In genomic region chr15:89774492-89774891, GRCh38 we compare ENCODE assay signal across 22 cellular contexts. TPM values are rescaled to one million over a fixed set of nuclear protein-coding genes. Genes with fewer than 3 reads are reported as not detected.
DNase-seq lines count a peak whose midpoint lies in the region; ATAC-seq, FAIRE-seq and TF ChIP-seq lines count a peak whose summit lies in the region.
"Had no signal": no experiment of that assay in that cellular context is flagged by ENCODE, and none has a peak within 500 bp of the region (broad histone marks: within the 10 kb centered on the region; RNA-seq: fewer than 3 reads in every experiment).

No MANE protein-coding gene starts in this region.

- no peak overlapping the region for H3K9ac ChIP-seq in trophoblast cell (ENCODE audit: low read length)

- no peaks in the 10 kb centered on the region for H3K79me2 ChIP-seq in trophoblast cell (ENCODE audit: control insufficient read depth, insufficient read depth, low read length, poor library complexity)

- TF ChIP-seq RAD21 in A549 (conservative IDR thresholded peaks at IDR 0.05 in 1 of 2, IDR thresholded peaks at IDR 0.05 in 1 of 2), result no peak

- no peak overlapping the region for H4K12ac ChIP-seq in trophoblast cell (ENCODE audit: low read depth, low read length)

- TF ChIP-seq EP300 in A549 (IDR thresholded peaks at IDR 0.05), result no peak

- H2BK5ac ChIP-seq in trophoblast cell (ENCODE audit: low read depth, low read length, poor library complexity), result no peak overlapping the region

- H3K4ac ChIP-seq in trophoblast cell (ENCODE audit: low read depth, low read length), result no peak overlapping the region

- POLR2A ChIA-PET in A549 (lab: Yijun Ruan, JAX), result interaction anchor here (1.1 to 1.7 kb wide), 2 partner anchors 13 to 100 kb away, joined by 3 to 5 read pairs; no protein-coding TSS in a partner anchor

- peaks cover 17% of the 10 kb centered on the region for H3K4me1 ChIP-seq in A549
- H3K4me1 ChIP-seq in trophoblast cell (ENCODE audit: control insufficient read depth in 1 of 2, insufficient read depth in 2 of 2, low read length in 2 of 2), result peaks cover 6 to 12% of the 10 kb centered on the region in 2 experiments

- H3K18ac ChIP-seq in trophoblast cell (ENCODE audit: low read length), result no peak overlapping the region

- no peak overlapping the region for H3K4me2 ChIP-seq in A549
- H3K4me2 ChIP-seq in trophoblast cell (ENCODE audit: low read length), result no peak overlapping the region
- H3K4me2 ChIP-seq: PC-9 had no signal

- H3K14ac ChIP-seq in trophoblast cell (ENCODE audit: low read length), result no peak overlapping the region

- no peak overlapping the region for H4K91ac ChIP-seq in trophoblast cell (ENCODE audit: low read depth, low read length)

- TF ChIP-seq CTCF in A549 (IDR thresholded peaks at IDR 0.05) (no peak), GM10266 (IDR thresholded peaks at IDR 0.05; ENCODE audit: control insufficient read depth, insufficient read depth, low read depth, missing control alignments) (no peak)

- WGBS in A549 (ENCODE audit: missing lambda C conversion rate), result 92% methylated on average over 5 of the region's 5 CpGs
- no CpG with 5 or more reads among the region's 5 CpGs for WGBS in trophoblast cell (ENCODE audit: extremely low coverage, insufficient coverage, insufficient read length)

- no peaks in the 10 kb centered on the region for H3K27me3 ChIP-seq in trophoblast cell (ENCODE audit: insufficient read depth, low read length)
- H3K27me3 ChIP-seq: SJSA1 had no signal

- in situ Hi-C loops in SK-MEL-5 (cut with HindIII; ENCODE audit: low pct_unique_long_range_greater_than_20kb, low sequenced_read_pairs), result loop anchor here (25.0 kb wide), 1 partner anchor 88 kb away; no protein-coding TSS in a partner anchor

- no peak for TF ChIP-seq POLR2A in A549 (IDR thresholded peaks at IDR 0.05; ENCODE audit: low read length)

- no peak overlapping the region for H2BK12ac ChIP-seq in trophoblast cell (ENCODE audit: low read length)

- H3K36me3 ChIP-seq in trophoblast cell (ENCODE audit: control insufficient read depth in 1 of 2, insufficient read depth in 2 of 2, low read length in 2 of 2), result no peaks in the 10 kb centered on the region
- H3K36me3 ChIP-seq: SJSA1 had no signal

- ATAC-seq in A549 (no peak), HG03159 (IDR thresholded peaks at IDR 0.05; ENCODE audit: unreplicated experiment) (no peak)

- no peak overlapping the region for H2AK5ac ChIP-seq in trophoblast cell (ENCODE audit: low read length)

- peak; percentile 18 for FAIRE-seq in A549 (lab: Jason Lieb, UNC)
- FAIRE-seq: D721Med had no signal

- no peak overlapping the region for H3K23ac ChIP-seq in trophoblast cell (ENCODE audit: low read length)

- peaks cover 7% of the 10 kb centered on the region for H3K79me1 ChIP-seq in trophoblast cell (ENCODE audit: low read length)

- no peaks in the 10 kb centered on the region for H3K9me3 ChIP-seq in A549
- H3K9me3 ChIP-seq in trophoblast cell (ENCODE audit: insufficient read depth, low read depth, low read length), result no peaks in the 10 kb centered on the region
- H3K9me3 ChIP-seq: SJSA1 had no signal

- no peak overlapping the region for H4K8ac ChIP-seq in trophoblast cell (ENCODE audit: low read depth, low read length)

- DNase-seq in A549 (ENCODE audit: low read depth in 1 of 2, low spot score in 1 of 2) (no peak), SK-MEL-5 (ENCODE audit: low read depth, low spot score) (peak; percentile 81), epithelial cell of prostate (ENCODE audit: low read depth, low spot score) (peak; percentile 77), trophoblast cell (peak in 1 of 2 donors; percentile 19), GM10266 (ENCODE audit: extremely low spot score) (no peak), hippocampal formation (lab: John Stamatoyannopoulos, UW) (no peak)
- DNase-seq in activated CD4-positive, alpha-beta T cell treated with anti-CD3 and anti-CD28 coated beads, Interleukin-2, amount 50 U/mL, for 1 hour, result no peak
- DNase-seq: CD8-positive, alpha-beta memory T cell; EL; GF-D8; NCI-H187; NCI-H2107; NCI-H446 treated with DMSO at 0.1 percent for 48 hours; NCI-H69; PC-9 had no signal

- CTCF ChIA-PET in A549 (lab: Yijun Ruan, JAX), result interaction anchor here (0.9 to 12.4 kb wide), 7 partner anchors 10 to 114 kb away, joined by 3 to 222 read pairs (median 8); partner anchors contain the start of gene MESP1

- H2BK120ac ChIP-seq in trophoblast cell (ENCODE audit: insufficient read depth, low read length, poor library complexity), result peak overlapping the region; percentile 27

- H3K4me3 ChIP-seq in A549 (no peak overlapping the region), trophoblast cell (ENCODE audit: low read depth, low read length) (no peak overlapping the region)
- H3K4me3 ChIP-seq: PC-9, SJSA1 had no signal

- H2AFZ ChIP-seq in trophoblast cell (ENCODE audit: insufficient read depth, low read length, poor library complexity), result no peak overlapping the region
- H2AFZ ChIP-seq: PC-9 had no signal

- H3K27ac ChIP-seq in A549, result no peak overlapping the region
- H3K27ac ChIP-seq in epithelial cell of prostate, result peak overlapping the region; percentile 61
- H3K27ac ChIP-seq in trophoblast cell (ENCODE audit: low read depth, low read length), result no peak overlapping the region
- H3K27ac ChIP-seq: C4-2B, PC-9, SJSA1 had no signal

TF ChIP-seq in A549, 52 proteins besides CTCF, POLR2A, EP300 and RAD21:
- TF ChIP-seq, protein P1, sequence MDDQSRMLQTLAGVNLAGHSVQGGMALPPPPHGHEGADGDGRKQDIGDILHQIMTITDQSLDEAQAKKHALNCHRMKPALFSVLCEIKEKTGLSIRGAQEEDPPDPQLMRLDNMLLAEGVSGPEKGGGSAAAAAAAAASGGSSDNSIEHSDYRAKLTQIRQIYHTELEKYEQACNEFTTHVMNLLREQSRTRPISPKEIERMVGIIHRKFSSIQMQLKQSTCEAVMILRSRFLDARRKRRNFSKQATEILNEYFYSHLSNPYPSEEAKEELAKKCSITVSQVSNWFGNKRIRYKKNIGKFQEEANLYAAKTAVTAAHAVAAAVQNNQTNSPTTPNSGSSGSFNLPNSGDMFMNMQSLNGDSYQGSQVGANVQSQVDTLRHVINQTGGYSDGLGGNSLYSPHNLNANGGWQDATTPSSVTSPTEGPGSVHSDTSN (IDR thresholded peaks at IDR 0.05), result no peak
- TF ChIP-seq CHD4 (IDR thresholded peaks at IDR 0.05; ENCODE audit: borderline replicate concordance), result no peak
- no peak for TF ChIP-seq NFE2L2 (conservative IDR thresholded peaks at IDR 0.05; ENCODE audit: low read length)
- TF ChIP-seq MAFK (IDR thresholded peaks at IDR 0.05; ENCODE audit: partially characterized antibody), result no peak
- no peak for TF ChIP-seq HOXA7 (CRISPR knock-in tag; IDR thresholded peaks at IDR 0.05)
- TF ChIP-seq PHF8 (IDR thresholded peaks at IDR 0.05; ENCODE audit: borderline replicate concordance, low read depth), result no peak
- no peak for TF ChIP-seq POLR2AphosphoS2 (conservative IDR thresholded peaks at IDR 0.05; ENCODE audit: low read length)
- no peak for TF ChIP-seq TFCP2L1 (CRISPR knock-in tag; IDR thresholded peaks at IDR 0.05)
- TF ChIP-seq MYC (IDR thresholded peaks at IDR 0.05; ENCODE audit: borderline replicate concordance, low read length), result no peak

RNA-seq across cellular contexts. Expression of gene MESP2, which starts 1.6 kb away (rescaled TPM):
- polyA plus RNA-seq in A549 (2011; rRNA removed), result 0.22 and 0.24 TPM in 2 replicates
- polyA plus RNA-seq in A549 (2012; cell fraction: cytosol; rRNA removed), result 0.18 and 0.29 TPM in 2 replicates
- polyA plus RNA-seq in A549 (2012; cell fraction: nucleus; rRNA removed), result 0.16 and 0.54 TPM in 2 replicates
- polyA plus RNA-seq in A549 (2017; fragmentation: RNase III; extraction: RNeasy Plus Mini Kit Qiagen cat#74134 plus additional on column Dnase treatment), result 0.50 to 0.57 TPM (median 0.53 TPM) in 3 replicates
- not detected in 2 replicates for polyA minus RNA-seq in A549 (2011; rRNA and poly(A)+ RNA removed)
- total RNA-seq in SK-MEL-5 (2014; rRNA removed; shearing (Covaris generic)), result 0.13 and 0.27 TPM in 2 replicates
- 0.10 and 0.35 TPM in 2 replicates for polyA plus RNA-seq in SK-MEL-5 (2015; cell fraction: cytosol; rRNA removed)
- not detected in 2 replicates for polyA plus RNA-seq in SK-MEL-5 (2015; cell fraction: nucleus; rRNA removed)
- 0.10 and 0.22 TPM in 2 replicates for polyA plus RNA-seq in trophoblast cell (2013)
- total RNA-seq: A172; CD8-positive, alpha-beta memory T cell; H4; SJSA1 had no signal
- polyA plus RNA-seq: CD8-positive, alpha-beta memory T cell; IgD-negative memory B cell had no signal

RNA-seq across cellular contexts. Expression of gene MESP1, which starts 23.4 kb away (rescaled TPM):
- 1.2 and 1.7 TPM in 2 replicates for polyA plus RNA-seq in A549 (2011; rRNA removed)
- polyA plus RNA-seq in A549 (2012; cell fraction: cytosol; rRNA removed), result 4.9 and 5.6 TPM in 2 replicates
- polyA plus RNA-seq in A549 (2012; cell fraction: nucleus; rRNA removed), result 3.3 and 4.5 TPM in 2 replicates
- polyA plus RNA-seq in A549 (2017; fragmentation: RNase III; extraction: RNeasy Plus Mini Kit Qiagen cat#74134 plus additional on column Dnase treatment), result 2.3 to 2.8 TPM (median 2.7 TPM) in 3 replicates
- 0.29 and 0.88 TPM in 2 replicates for polyA minus RNA-seq in A549 (2011; rRNA and poly(A)+ RNA removed)
- total RNA-seq in SK-MEL-5 (2014; rRNA removed; shearing (Covaris generic)), result 0.74 and 0.88 TPM in 2 replicates
- polyA plus RNA-seq in SK-MEL-5 (2015; cell fraction: cytosol; rRNA removed), result 0.69 and 0.70 TPM in 2 replicates
- not detected in 2 replicates for polyA plus RNA-seq in SK-MEL-5 (2015; cell fraction: nucleus; rRNA removed)
- polyA plus RNA-seq in trophoblast cell (2013), result 0.04 and 0.10 TPM in 2 replicates
- total RNA-seq: H4 had no signal

RNA-seq across cellular contexts. Expression of gene ANPEP, which starts 40.2 kb away (rescaled TPM):
- 3.8 and 5.3 TPM in 2 replicates for polyA plus RNA-seq in A549 (2011; rRNA removed)
- polyA plus RNA-seq in A549 (2012; cell fraction: cytosol; rRNA removed), result 1.9 and 2.5 TPM in 2 replicates
- polyA plus RNA-seq in A549 (2012; cell fraction: nucleus; rRNA removed), result 9.2 and 12.7 TPM in 2 replicates
- polyA plus RNA-seq in A549 (2017; fragmentation: RNase III; extraction: RNeasy Plus Mini Kit Qiagen cat#74134 plus additional on column Dnase treatment), result 9.3 to 12.5 TPM (median 9.9 TPM) in 3 replicates
- polyA minus RNA-seq in A549 (2011; rRNA and poly(A)+ RNA removed), result 5.9 and 6.5 TPM in 2 replicates
- not detected in 2 replicates for total RNA-seq in SK-MEL-5 (2014; rRNA removed; shearing (Covaris generic))
- polyA plus RNA-seq in SK-MEL-5 (2015; cell fraction: cytosol; rRNA removed), result 0.02 TPM in 1 of 2 replicates, not detected in the other
- polyA plus RNA-seq in SK-MEL-5 (2015; cell fraction: nucleus; rRNA removed), result 0.05 TPM in 1 of 2 replicates, not detected in the other
- polyA plus RNA-seq in trophoblast cell (2013), result 0.23 and 0.40 TPM in 2 replicates
- polyA plus RNA-seq: CD8-positive, alpha-beta memory T cell had no signal

Comparison
In these comparisons a context has a peak if more than half of its experiments do, and no peak if none do; other contexts are left out.
1. DNase-seq: peak in SK-MEL-5 (single experiment) and epithelial cell of prostate (single experiment); none in A549 (0 of 2), GM10266 (single experiment), activated CD4-positive, alpha-beta T cell treated with anti-CD3 and anti-CD28 coated beads, Interleukin-2, amount 50 U/mL, for 1 hour (single experiment) and hippocampal formation (0 of 2).